12 cellular contexts compared by ENCODE assay signal in genomic region chr13:30585748-30586262, GRCh38. TPM values are rescaled to one million over a fixed set of nuclear protein-coding genes. Genes with fewer than 3 reads are reported as not detected.
DNase-seq lines count a peak whose midpoint lies in the region; TF ChIP-seq lines count a peak whose summit lies in the region.
"Had no signal": no experiment of that assay in that cellular context is flagged by ENCODE, and none has a peak within 500 bp of the region (broad histone marks: within the 10 kb centered on the region; RNA-seq: fewer than 3 reads in every experiment).

No MANE protein-coding gene starts in this region.

- H3K4me1 Mint-ChIP-seq in CD14-positive monocyte, result peaks cover 11% of the 10 kb centered on the region

- no peaks in the 10 kb centered on the region for H3K27me3 ChIP-seq in BLaER1 treated with 17β-estradiol and CSF1 and Interleukin-3, amounts not matched to agents 10 nM and 100 nM
- H3K27me3 ChIP-seq: cardiac muscle cell, spleen, stomach had no signal

- in situ Hi-C loops in astrocyte of the cerebellum (cut with HindIII; ENCODE audit: low sequenced_read_pairs), result no loop called here

- H3K27ac ChIP-seq in BLaER1 treated with 17β-estradiol and CSF1 and Interleukin-3, amounts not matched to agents 10 nM and 100 nM, result peak overlapping the region in 5 of 11 experiments; percentile 18 to 46 (median 31); a peak in 7 of 22 replicates
- H3K27ac ChIP-seq: cardiac muscle cell, spleen, stomach had no signal

- no peaks in the 10 kb centered on the region for H3K9me3 ChIP-seq in BLaER1 treated with 17β-estradiol and CSF1 and Interleukin-3, amounts not matched to agents 10 nM and 100 nM (replicated peaks in 1 of 11)
- H3K9me3 ChIP-seq: spleen, stomach had no signal

- H3K9ac ChIP-seq in BLaER1 treated with 17β-estradiol and CSF1 and Interleukin-3, amounts not matched to agents 10 nM and 100 nM, result peak overlapping the region in 1 of 11 experiments; percentile 10; a peak in 1 of 22 replicates

- H3K4me2 ChIP-seq in BLaER1 treated with 17β-estradiol and CSF1 and Interleukin-3, amounts not matched to agents 10 nM and 100 nM, result peak overlapping the region in 10 of 11 experiments; percentile 0 to 67 (median 49); a peak in 16 of 22 replicates

- intact Hi-C loops in CD14-positive monocyte (cut with micrococcal nuclease), result no loop called here

- no peaks in the 10 kb centered on the region for H3K36me3 Mint-ChIP-seq in CD14-positive monocyte

- no peak overlapping the region for H3K4me3 ChIP-seq in BLaER1 treated with 17β-estradiol and CSF1 and Interleukin-3, amounts not matched to agents 10 nM and 100 nM
- H3K4me3 ChIP-seq in astrocyte of the cerebellum (ENCODE audit: low read depth, low read length), result no peak overlapping the region
- H3K4me3 ChIP-seq: cardiac muscle cell, spleen, stomach had no signal

- H3K27ac Mint-ChIP-seq in CD14-positive monocyte, result peak overlapping the region in 1 of 7 donors; percentile 5

- H3K36me3 ChIP-seq in BLaER1 treated with 17β-estradiol and CSF1 and Interleukin-3, amounts not matched to agents 10 nM and 100 nM, result no peaks in the 10 kb centered on the region
- H3K36me3 ChIP-seq: cardiac muscle cell, spleen, stomach had no signal

- peaks cover 0 to 3% (median 2%) of the 10 kb centered on the region in 3 donors for H3K27me3 Mint-ChIP-seq in CD14-positive monocyte (ENCODE audit: low read depth in 3 of 3)

- TF ChIP-seq CTCF in astrocyte of the cerebellum (IDR thresholded peaks at IDR 0.05; ENCODE audit: low read depth, low read length, missing control alignments) (no peak), CD14-positive monocyte (IDR thresholded peaks at IDR 0.05) (no peak)

- no peak overlapping the region for H3K4me3 Mint-ChIP-seq in CD14-positive monocyte

- peak; percentile 82 for DNase-seq in M059J (ENCODE audit: low read depth)
- peak; percentile 66 for DNase-seq in astrocyte of the cerebellum (ENCODE audit: low read depth)
- peak; percentile 53 for DNase-seq in kidney tubule cell (ENCODE audit: low spot score)
- no peak for DNase-seq in T-helper 2 cell
- no peak for DNase-seq in activated CD8-positive, alpha-beta memory T cell treated with anti-CD3 and anti-CD28 coated beads, Interleukin-2, amount 50 U/mL, for 4 hours
- no peak for DNase-seq in CD14-positive monocyte (ENCODE audit: low spot score)
- DNase-seq in retina, result no peak
- DNase-seq: MV-4-11, spleen, stomach had no signal

- no peaks in the 10 kb centered on the region for H4K20me1 ChIP-seq in BLaER1 treated with 17β-estradiol and CSF1 and Interleukin-3, amounts not matched to agents 10 nM and 100 nM

- no peaks in the 10 kb centered on the region for H3K9me3 Mint-ChIP-seq in CD14-positive monocyte

- H3K4me1 ChIP-seq in BLaER1 treated with 17β-estradiol and CSF1 and Interleukin-3, amounts not matched to agents 10 nM and 100 nM, result peaks cover 0 to 18% (median 15%) of the 10 kb centered on the region in 10 experiments; a peak in 17 of 20 replicates

RNA-seq across cellular contexts. Expression of gene USPL1, which starts 31.9 kb away (rescaled TPM):
- total RNA-seq in M059J (2014; rRNA removed; shearing (Covaris generic)), result 14.2 and 19.5 TPM in 2 replicates
- 1 to 10 TPM; 3.9 to 5.5 TPM for polyA plus RNA-seq in CD14-positive monocyte

Comparison
In these comparisons a context has a peak if more than half of its experiments do, and no peak if none do; other contexts are left out.
1. DNase-seq: peak in M059J (single experiment), astrocyte of the cerebellum (single experiment) and kidney tubule cell (single experiment); none in T-helper 2 cell (0 of 5), activated CD8-positive, alpha-beta memory T cell treated with anti-CD3 and anti-CD28 coated beads, Interleukin-2, amount 50 U/mL, for 4 hours (single experiment), CD14-positive monocyte (single experiment) and retina (single experiment).